ENCODE assay signal across 6 cellular contexts in genomic region chr4:66035701-66036100, GRCh38.
"Had no signal": no experiment of that assay in that cellular context is flagged by ENCODE, and none has a peak within 500 bp of the region (broad histone marks: within the 10 kb centered on the region; RNA-seq: fewer than 3 reads in every experiment).

No MANE protein-coding gene starts in this region.

- H3K4me3 ChIP-seq: GM23338, K562 had no signal

- ATAC-seq: GM23338, HCT116, K562 had no signal

- DNase-seq: H9, HFFc6, IMR-90 had no signal
